8 cellular contexts compared by ENCODE assay signal in genomic region chr19:10333758-10334339, GRCh38. TPM values are rescaled to one million over a fixed set of nuclear protein-coding genes. Genes with fewer than 3 reads are reported as not detected.
DNase-seq lines count a peak whose midpoint lies in the region; ATAC-seq, FAIRE-seq and TF ChIP-seq lines count a peak whose summit lies in the region.

No MANE protein-coding gene starts in this region.

- no peaks in the 10 kb centered on the region for H3K9me3 Mint-ChIP-seq in activated naive CD8-positive, alpha-beta T cell (ENCODE audit: low read depth)

- H3K27ac ChIP-seq in AG04450 (ENCODE audit: low read depth, low read length) (peak overlapping the region; percentile 39), keratinocyte (ENCODE audit: control insufficient read depth, insufficient read depth, low read length) (peak overlapping the region; percentile 26), temporal lobe (ENCODE audit: low read depth, low read length) (peak overlapping the region; percentile 83)

- H3K4me2 ChIP-seq in keratinocyte (ENCODE audit: control insufficient read depth, extremely low read depth, insufficient read depth, low read depth, low read length) = peak overlapping the region; percentile 99

- H3K9me1 ChIP-seq in keratinocyte (ENCODE audit: control insufficient read depth, extremely low read depth, insufficient read depth, low read length) = no peaks in the 10 kb centered on the region

- dilution Hi-C loops in keratinocyte (cut with MboI; ENCODE audit: extremely low pct_ligation_motif_present, low sequenced_read_pairs) = no loop called here

- POLR2A ChIA-PET in AG04450 (lab: Yijun Ruan, JAX) = interaction anchor here (0.6 to 3.5 kb wide), 27 partner anchors 8 to 1187 kb away, joined by 3 to 25 read pairs (median 5); partner anchors contain the start of genes ICAM1, ICAM4, ICAM5 and TYK2

- H3K27me3 ChIP-seq in AG04450 (ENCODE audit: control insufficient read depth, insufficient read depth, low read length) (no peaks in the 10 kb centered on the region), H7 (ENCODE audit: control insufficient read depth, insufficient read depth, low read length) (no peaks in the 10 kb centered on the region; the same call in 1 of the 2 replicates), keratinocyte (ENCODE audit: control insufficient read depth, extremely low read depth, insufficient read depth, low read length) (no peaks in the 10 kb centered on the region)

- H3K27me3 Mint-ChIP-seq in activated naive CD8-positive, alpha-beta T cell = no peaks in the 10 kb centered on the region

- H2AFZ ChIP-seq in keratinocyte (ENCODE audit: control insufficient read depth, low read length) = peak overlapping the region; percentile 94

- no peak for TF ChIP-seq CTCF in AG04450 (IDR thresholded peaks at IDR 0.05; ENCODE audit: low read depth, low read length)
- no peak for TF ChIP-seq CTCF in keratinocyte (optimal IDR thresholded peaks at IDR 0.05 in 1 of 3, IDR thresholded peaks at IDR 0.05 in 1 of 3, conservative IDR thresholded peaks at IDR 0.05 in 1 of 3; ENCODE audit: extremely low read depth in 1 of 3, insufficient read depth in 2 of 3, low read length in 3 of 3)

- CTCF ChIA-PET in AG04450 (lab: Charles Lee) = interaction anchor here (0.6 to 1.9 kb wide), 7 partner anchors 55 to 403 kb away, joined by 3 to 7 read pairs (median 5); partner anchors contain the start of gene ICAM1

- H3K27ac Mint-ChIP-seq in activated naive CD8-positive, alpha-beta T cell = peak overlapping the region; percentile 96

- H3K4me3 ChIP-seq in AG04450 (ENCODE audit: low read depth, low read length) (peak overlapping the region; percentile 89), H7 (ENCODE audit: insufficient read depth, low read depth, low read length) (peak overlapping the region; percentile 92), keratinocyte (ENCODE audit: control insufficient read depth in 2 of 3, extremely low read depth in 1 of 3, insufficient read depth in 2 of 3, low read depth in 1 of 3, low read length in 3 of 3) (peak overlapping the region; percentile 70 to 94 (median 92))

- peak overlapping the region; percentile 66 for H3K9ac ChIP-seq in keratinocyte (ENCODE audit: control insufficient read depth, extremely low read depth, insufficient read depth, low read length)

- peaks cover 11% of the 10 kb centered on the region for H3K36me3 ChIP-seq in H7 (replicated peaks; ENCODE audit: control insufficient read depth, insufficient read depth, low read length)
- peaks cover 4 to 10% of the 10 kb centered on the region in 2 experiments for H3K36me3 ChIP-seq in keratinocyte (ENCODE audit: control insufficient read depth in 2 of 2, extremely low read depth in 1 of 2, insufficient read depth in 2 of 2, low read length in 2 of 2)

- peak overlapping the region; percentile 96 for H3K4me3 Mint-ChIP-seq in activated naive CD8-positive, alpha-beta T cell

- H3K4me1 Mint-ChIP-seq in activated naive CD8-positive, alpha-beta T cell (ENCODE audit: low read depth) = peaks cover 33% of the 10 kb centered on the region

- no peak for FAIRE-seq in keratinocyte (lab: Jason Lieb, UNC)

- no peaks in the 10 kb centered on the region for H3K9me3 ChIP-seq in AG04450 (ENCODE audit: control insufficient read depth, insufficient read depth, low read length)
- H3K9me3 ChIP-seq in keratinocyte (ENCODE audit: control insufficient read depth, low read depth, low read length) = no peaks in the 10 kb centered on the region

- peaks cover 19% of the 10 kb centered on the region for H3K4me1 ChIP-seq in keratinocyte (ENCODE audit: control insufficient read depth, extremely low read depth, insufficient read depth, low read length)

- ATAC-seq in GM21515 (IDR thresholded peaks at IDR 0.05; ENCODE audit: unreplicated experiment) (no peak), GM21447 (IDR thresholded peaks at IDR 0.05; ENCODE audit: unreplicated experiment) (no peak)

- H4K20me1 ChIP-seq in keratinocyte (ENCODE audit: control insufficient read depth, extremely low read depth, insufficient read depth, low read length) = no peaks in the 10 kb centered on the region

- peaks cover 3% of the 10 kb centered on the region for H3K36me3 Mint-ChIP-seq in activated naive CD8-positive, alpha-beta T cell

- H3K79me2 ChIP-seq in keratinocyte (ENCODE audit: control insufficient read depth, insufficient read depth, low read length) = peaks cover 34% of the 10 kb centered on the region

- DNase-seq in AG04450 (ENCODE audit: low read depth, low spot score) = no peak
- DNase-seq in H7 = peak; percentile 57
- DNase-seq in keratinocyte (ENCODE audit: low read depth, low spot score) = no peak
- no peak for DNase-seq in T-helper 9 cell

RNA-seq across cellular contexts. Expression of gene RAVER1, which starts 0.5 kb away (rescaled TPM):
- polyA plus RNA-seq in AG04450 (2011; rRNA removed) (2.2 and 4.1 TPM in 2 replicates), keratinocyte (0.80 to 5.9 TPM (median 0.84 TPM) in 3 replicates)
- polyA minus RNA-seq in AG04450 (2011; rRNA and poly(A)+ RNA removed) = 3.4 and 3.5 TPM in 2 replicates
- total RNA-seq in H7 (2014; rRNA removed; shearing (Covaris generic)) = 32.2 and 36.1 TPM in 2 replicates
- polyA plus RNA-seq in keratinocyte (2011; ENCODE audit: low read depth) = 3.3 TPM
- 1.7 and 4.6 TPM in 2 replicates for polyA plus RNA-seq in keratinocyte (2011; cell fraction: cytosol; rRNA removed)
- 5.0 and 8.5 TPM in 2 replicates for polyA plus RNA-seq in keratinocyte (2011; cell fraction: nucleus; rRNA removed)
- 4.4 and 17.6 TPM in 2 replicates for polyA plus RNA-seq in keratinocyte (2012; ENCODE audit: low replicate concordance)
- polyA minus RNA-seq in keratinocyte = 2.4 to 6.3 TPM (median 4.3 TPM) in 3 replicates
- 12.5 TPM for polyA minus RNA-seq in keratinocyte (2011; cell fraction: cytosol; rRNA and poly(A)+ RNA removed)
- 8.0 and 9.5 TPM in 2 replicates for polyA minus RNA-seq in keratinocyte (2011; cell fraction: nucleus; rRNA and poly(A)+ RNA removed)
- 4.9 TPM for total RNA-seq in temporal lobe

RNA-seq across cellular contexts. Expression of gene ICAM3, which starts 5.6 kb away (rescaled TPM):
- polyA plus RNA-seq in AG04450 (2011; rRNA removed) (6.7 and 10.1 TPM in 2 replicates), keratinocyte (3.4 to 5.5 TPM (median 4.7 TPM) in 3 replicates)
- polyA minus RNA-seq in AG04450 (2011; rRNA and poly(A)+ RNA removed) = 8.3 and 9.1 TPM in 2 replicates
- total RNA-seq in H7 (2014; rRNA removed; shearing (Covaris generic)) = 15.2 and 16.1 TPM in 2 replicates
- 0.80 TPM for polyA plus RNA-seq in keratinocyte (2011; ENCODE audit: low read depth)
- polyA plus RNA-seq in keratinocyte (2011; cell fraction: cytosol; rRNA removed) = 4.1 and 6.0 TPM in 2 replicates
- polyA plus RNA-seq in keratinocyte (2011; cell fraction: nucleus; rRNA removed) = 1.9 and 2.1 TPM in 2 replicates
- 4.4 and 5.3 TPM in 2 replicates for polyA plus RNA-seq in keratinocyte (2012; ENCODE audit: low replicate concordance)
- polyA minus RNA-seq in keratinocyte = 0.39 to 2.2 TPM (median 1.7 TPM) in 3 replicates
- polyA minus RNA-seq in keratinocyte (2011; cell fraction: cytosol; rRNA and poly(A)+ RNA removed) = 13.4 TPM
- 0.78 and 0.84 TPM in 2 replicates for polyA minus RNA-seq in keratinocyte (2011; cell fraction: nucleus; rRNA and poly(A)+ RNA removed)
- total RNA-seq in temporal lobe = 0.49 TPM

RNA-seq across cellular contexts. Expression of gene FDX2, which starts 18.0 kb away (rescaled TPM):
- polyA plus RNA-seq in AG04450 (2011; rRNA removed) = 20.8 and 30.0 TPM in 2 replicates
- polyA minus RNA-seq in AG04450 (2011; rRNA and poly(A)+ RNA removed) = 14.9 and 15.9 TPM in 2 replicates
- total RNA-seq in H7 (2014; rRNA removed; shearing (Covaris generic)) = 22.3 and 40.8 TPM in 2 replicates
- polyA plus RNA-seq in keratinocyte = 19.2 to 28.8 TPM (median 21.8 TPM) in 3 replicates
- polyA plus RNA-seq in keratinocyte (2011; ENCODE audit: low read depth) = 2.1 TPM
- 15.8 and 37.7 TPM in 2 replicates for polyA plus RNA-seq in keratinocyte (2011; cell fraction: cytosol; rRNA removed)
- 13.6 and 20.1 TPM in 2 replicates for polyA plus RNA-seq in keratinocyte (2011; cell fraction: nucleus; rRNA removed)
- 19.8 and 24.8 TPM in 2 replicates for polyA plus RNA-seq in keratinocyte (2012; ENCODE audit: low replicate concordance)
- 10.7 to 20.7 TPM (median 15.4 TPM) in 3 replicates for polyA minus RNA-seq in keratinocyte
- 19.0 TPM for polyA minus RNA-seq in keratinocyte (2011; cell fraction: cytosol; rRNA and poly(A)+ RNA removed)
- polyA minus RNA-seq in keratinocyte (2011; cell fraction: nucleus; rRNA and poly(A)+ RNA removed) = 4.6 and 5.2 TPM in 2 replicates
- 11.8 TPM for total RNA-seq in temporal lobe

RNA-seq across cellular contexts. Expression of gene ZGLP1, which starts 24.2 kb away (rescaled TPM):
- polyA plus RNA-seq in AG04450 (2011; rRNA removed) = 0.62 and 0.74 TPM in 2 replicates
- polyA minus RNA-seq in AG04450 (2011; rRNA and poly(A)+ RNA removed) = 0.35 and 0.41 TPM in 2 replicates
- 0.17 and 0.85 TPM in 2 replicates for total RNA-seq in H7 (2014; rRNA removed; shearing (Covaris generic))
- 0.43 to 2.1 TPM (median 0.71 TPM) in 3 replicates for polyA plus RNA-seq in keratinocyte
- polyA plus RNA-seq in keratinocyte (2011; ENCODE audit: low read depth) = 0.50 TPM
- 0.46 and 0.53 TPM in 2 replicates for polyA plus RNA-seq in keratinocyte (2011; cell fraction: cytosol; rRNA removed)
- 2.8 and 3.4 TPM in 2 replicates for polyA plus RNA-seq in keratinocyte (2011; cell fraction: nucleus; rRNA removed)
- 0.99 and 2.6 TPM in 2 replicates for polyA plus RNA-seq in keratinocyte (2012; ENCODE audit: low replicate concordance)
- polyA minus RNA-seq in keratinocyte = 0.35 TPM in 1 of 3 replicates, not detected in the others
- not detected for polyA minus RNA-seq in keratinocyte (2011; cell fraction: cytosol; rRNA and poly(A)+ RNA removed)
- polyA minus RNA-seq in keratinocyte (2011; cell fraction: nucleus; rRNA and poly(A)+ RNA removed) = 0.63 and 0.93 TPM in 2 replicates
- 2.7 TPM for total RNA-seq in temporal lobe

RNA-seq across cellular contexts. Expression of gene ICAM5, which starts 44.1 kb away (rescaled TPM):
- polyA plus RNA-seq in AG04450 (2011; rRNA removed) (3.8 and 5.3 TPM in 2 replicates), keratinocyte (0.20 to 0.55 TPM (median 0.43 TPM) in 3 replicates)
- 1.0 and 1.1 TPM in 2 replicates for polyA minus RNA-seq in AG04450 (2011; rRNA and poly(A)+ RNA removed)
- 0.83 and 3.7 TPM in 2 replicates for total RNA-seq in H7 (2014; rRNA removed; shearing (Covaris generic))
- polyA plus RNA-seq in keratinocyte (2011; ENCODE audit: low read depth) = 0.20 TPM
- polyA plus RNA-seq in keratinocyte (2011; cell fraction: cytosol; rRNA removed) = 0.02 and 0.09 TPM in 2 replicates
- polyA plus RNA-seq in keratinocyte (2011; cell fraction: nucleus; rRNA removed) = 2.2 and 5.0 TPM in 2 replicates
- polyA plus RNA-seq in keratinocyte (2012; ENCODE audit: low replicate concordance) = 0.28 and 0.66 TPM in 2 replicates
- polyA minus RNA-seq in keratinocyte = 0.10 TPM in 1 of 3 replicates, not detected in the others
- polyA minus RNA-seq in keratinocyte (2011; cell fraction: cytosol; rRNA and poly(A)+ RNA removed) = not detected
- polyA minus RNA-seq in keratinocyte (2011; cell fraction: nucleus; rRNA and poly(A)+ RNA removed) = 0.32 and 0.47 TPM in 2 replicates
- 5.4 TPM for total RNA-seq in temporal lobe

Comparison
In these comparisons a context has a peak if more than half of its experiments do, and no peak if none do; other contexts are left out.
1. H3K27ac ChIP-seq: peak in every context shown above with its lines; median percentile 83 in temporal lobe; 39 in AG04450; 26 in keratinocyte.
2. RNA of gene ICAM3, which starts 5.6 kb away (total RNA-seq): 15.2 to 16.1 TPM in H7; 0.49 TPM in temporal lobe (single experiment); every median in the first group is over 10 times any median in the second.
3. Peak in every context shown above with its lines, with median percentiles within 50 percentile points of each other: H3K4me3 ChIP-seq.